ENCODE assay signal across 27 cellular contexts in the genomic region with DNA sequence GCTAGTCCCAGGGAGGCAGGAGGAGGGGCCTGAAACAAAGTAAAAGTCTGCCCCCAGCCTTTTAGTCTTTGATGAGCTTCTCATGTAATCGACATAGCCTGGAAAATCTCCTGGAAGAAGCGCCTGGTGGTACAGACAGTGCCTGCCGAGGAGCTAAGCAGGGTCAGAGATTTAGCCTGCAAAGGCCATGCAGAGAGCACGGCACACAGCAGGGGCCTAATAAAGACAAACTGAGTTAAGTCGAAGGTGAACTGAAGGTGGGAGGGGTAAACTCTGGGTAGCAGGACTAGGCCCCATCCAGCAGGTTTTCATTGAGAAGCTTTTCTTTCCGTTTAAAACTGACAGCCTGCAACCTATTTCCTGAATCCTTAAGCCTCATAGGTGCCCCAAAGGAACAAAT.
DNase-seq lines count a peak whose midpoint lies in the region; FAIRE-seq and TF ChIP-seq lines count a peak whose summit lies in the region.
"Had no signal": no experiment of that assay in that cellular context is flagged by ENCODE, and none has a peak within 500 bp of the region (broad histone marks: within the 10 kb centered on the region; RNA-seq: fewer than 3 reads in every experiment).

No MANE protein-coding gene starts in this region.

- peak overlapping the region; percentile 73 for H3K27ac Mint-ChIP-seq in HFFc6
- no peak overlapping the region for H3K27ac Mint-ChIP-seq in astrocyte (ENCODE audit: unreplicated experiment)
- H3K27ac Mint-ChIP-seq: stimulated activated naive CD8-positive, alpha-beta T cell treated with anti-CD3 and anti-CD28 coated beads, Interleukin-15, amount 100 ng/mL, for 72 hours had no signal

- H3K4me3 ChIP-seq in astrocyte (ENCODE audit: insufficient read depth, low read depth, low read length) (no peak overlapping the region), esophagus squamous epithelium (no peak overlapping the region), spleen (no peak overlapping the region)
- H3K4me3 ChIP-seq: cardiac muscle cell, colonic mucosa, left lung, right atrium auricular region, thoracic aorta, uterus had no signal

- intact Hi-C loops in esophagus squamous epithelium (cut with DNase I) (no loop called here), spleen (cut with DNase I; ENCODE audit: low total_unique reads) (no loop called here)

- H3K4me1 Mint-ChIP-seq in HFFc6 (ENCODE audit: low read depth) = peaks cover 55% of the 10 kb centered on the region
- peaks cover 8% of the 10 kb centered on the region for H3K4me1 Mint-ChIP-seq in astrocyte (ENCODE audit: low read depth, unreplicated experiment)

- TF ChIP-seq CTCF in HFFc6 (IDR thresholded peaks at IDR 0.05) (no peak), astrocyte (IDR thresholded peaks at IDR 0.05; ENCODE audit: insufficient read depth, low read depth, low read length) (no peak), esophagus squamous epithelium (IDR thresholded peaks at IDR 0.05) (no peak), spleen (IDR thresholded peaks at IDR 0.05 in 8 of 11, conservative IDR thresholded peaks at IDR 0.05 in 3 of 11) (no peak)

- H4K20me1 ChIP-seq in astrocyte (ENCODE audit: insufficient read depth, low read length) = no peaks in the 10 kb centered on the region

- H3K79me2 ChIP-seq in astrocyte (ENCODE audit: insufficient read depth, low read length) = no peaks in the 10 kb centered on the region

- H3K36me3 ChIP-seq in astrocyte (ENCODE audit: insufficient read depth, low read length) (no peaks in the 10 kb centered on the region), esophagus squamous epithelium (no peaks in the 10 kb centered on the region), spleen (peaks cover 0 to 26% (median 0%) of the 10 kb centered on the region in 6 donors)
- H3K36me3 ChIP-seq: cardiac muscle cell, colonic mucosa, right atrium auricular region, uterus had no signal

- no peak overlapping the region for H3K27ac ChIP-seq in astrocyte (ENCODE audit: low read depth, low read length)
- H3K27ac ChIP-seq in esophagus squamous epithelium = peak overlapping the region; percentile 28 to 77 (median 58)
- no peak overlapping the region for H3K27ac ChIP-seq in spleen
- H3K27ac ChIP-seq: cardiac muscle cell, colonic mucosa, left lung, right atrium auricular region, thoracic aorta, uterus had no signal

- H3K4me1 ChIP-seq in astrocyte (ENCODE audit: insufficient read depth, low read length) (peaks cover 11% of the 10 kb centered on the region), esophagus squamous epithelium (peaks cover 11 to 41% (median 15%) of the 10 kb centered on the region in 3 donors), spleen (no peaks in the 10 kb centered on the region)
- H3K4me1 ChIP-seq: colonic mucosa, left lung, right atrium auricular region, uterus had no signal

- H3K27me3 Mint-ChIP-seq in HFFc6 (ENCODE audit: insufficient read depth) (peaks cover 5% of the 10 kb centered on the region; the same call in 1 of the 2 replicates), astrocyte (ENCODE audit: low read depth, unreplicated experiment) (peaks cover 9% of the 10 kb centered on the region)

- DNase-seq in HFFc6 (no peak), astrocyte (ENCODE audit: low read depth) (no peak), esophagus squamous epithelium (lab: John Stamatoyannopoulos, UW) (no peak), spleen (peak; percentile 39), SHP77 (lab: John Stamatoyannopoulos, UW) (no peak), AG08395 (ENCODE audit: low spot score) (no peak)
- DNase-seq in activated CD4-positive, alpha-beta T cell treated with anti-CD3 and anti-CD28 coated beads for 1 hour = no peak
- DNase-seq: activated CD4-positive, alpha-beta T cell treated with anti-CD3 and anti-CD28 coated beads, Interleukin-2, amount 50 U/mL, for 48 hours; amygdala; C1 segment of cervical spinal cord; colonic mucosa; DMS53; effector CD8-positive, alpha-beta T cell; left lung; NCI-H1105; NCI-H187; NCI-H2171 treated with DMSO at 0.1 percent for 48 hours; NCI-H510A; RPMI8226; stimulated activated CD8-positive, alpha-beta memory T cell treated with anti-CD3 and anti-CD28 coated beads, Interleukin-4, amount 100 ng/mL, for 48 hours; stimulated activated naive CD8-positive, alpha-beta T cell treated with anti-CD3 and anti-CD28 coated beads, Interleukin-15, amount 100 ng/mL, for 72 hours; uterus had no signal

- H3K36me3 Mint-ChIP-seq in HFFc6 (ENCODE audit: low read depth) = peaks cover 38% of the 10 kb centered on the region
- peaks cover 5% of the 10 kb centered on the region for H3K36me3 Mint-ChIP-seq in astrocyte (ENCODE audit: low read depth, unreplicated experiment)
- H3K36me3 Mint-ChIP-seq: activated naive CD4-positive, alpha-beta T cell treated with anti-CD3 and anti-CD28 coated beads, Interleukin-2, amount 50 U/mL, for 72 hours had no signal

- H3K9me3 ChIP-seq in astrocyte (ENCODE audit: insufficient read depth, low read depth, low read length) = no peaks in the 10 kb centered on the region
- no peaks in the 10 kb centered on the region for H3K9me3 ChIP-seq in esophagus squamous epithelium
- H3K9me3 ChIP-seq in spleen = no peaks in the 10 kb centered on the region
- H3K9me3 ChIP-seq: colonic mucosa, left lung, right atrium auricular region, thoracic aorta, uterus had no signal

- no peak overlapping the region for H3K9ac ChIP-seq in astrocyte (ENCODE audit: low read length)

- H2AFZ ChIP-seq in astrocyte (ENCODE audit: low read depth, low read length) = no peak overlapping the region

- H3K27me3 ChIP-seq in astrocyte (ENCODE audit: insufficient read depth, low read length) (no peaks in the 10 kb centered on the region), esophagus squamous epithelium (peaks cover 0 to 14% (median 0%) of the 10 kb centered on the region in 4 donors), spleen (replicated peaks in 1 of 7) (no peaks in the 10 kb centered on the region)
- H3K27me3 ChIP-seq: cardiac muscle cell, colonic mucosa, left lung, right atrium auricular region, uterus had no signal

- WGBS in esophagus squamous epithelium, 2 donors = 33 to 78% methylated on average over 6 of the region's 6 CpGs
- WGBS in spleen, 5 donors = 74 to 77% (median 75%) methylated on average over 6 of the region's 6 CpGs

- no peaks in the 10 kb centered on the region for H3K9me3 Mint-ChIP-seq in HFFc6
- peaks cover 2% of the 10 kb centered on the region for H3K9me3 Mint-ChIP-seq in astrocyte (ENCODE audit: unreplicated experiment)
- H3K9me3 Mint-ChIP-seq: activated naive CD4-positive, alpha-beta T cell treated with anti-CD3 and anti-CD28 coated beads, Interleukin-2, amount 50 U/mL, for 72 hours; stimulated activated naive CD8-positive, alpha-beta T cell treated with anti-CD3 and anti-CD28 coated beads, Interleukin-15, amount 100 ng/mL, for 72 hours had no signal

- H3K4me2 ChIP-seq in astrocyte (ENCODE audit: low read length) = peak overlapping the region; percentile 10

- H3K4me3 Mint-ChIP-seq in HFFc6 (no peak overlapping the region), astrocyte (ENCODE audit: unreplicated experiment) (no peak overlapping the region)
- H3K4me3 Mint-ChIP-seq: stimulated activated naive CD8-positive, alpha-beta T cell treated with anti-CD3 and anti-CD28 coated beads, Interleukin-15, amount 100 ng/mL, for 72 hours had no signal

- FAIRE-seq in astrocyte (lab: Jason Lieb, UNC) = no peak
- FAIRE-seq: GM12891 had no signal

- TF ChIP-seq POLR2A in esophagus squamous epithelium (IDR thresholded peaks at IDR 0.05) (no peak), spleen (IDR thresholded peaks at IDR 0.05) (no peak)

Comparison
In these comparisons a context has a peak if more than half of its experiments do, and no peak if none do; other contexts are left out.
1. H3K27ac ChIP-seq: peak in esophagus squamous epithelium (4 of 4); none in astrocyte (single experiment) and spleen (0 of 8).